In the genomic region with DNA sequence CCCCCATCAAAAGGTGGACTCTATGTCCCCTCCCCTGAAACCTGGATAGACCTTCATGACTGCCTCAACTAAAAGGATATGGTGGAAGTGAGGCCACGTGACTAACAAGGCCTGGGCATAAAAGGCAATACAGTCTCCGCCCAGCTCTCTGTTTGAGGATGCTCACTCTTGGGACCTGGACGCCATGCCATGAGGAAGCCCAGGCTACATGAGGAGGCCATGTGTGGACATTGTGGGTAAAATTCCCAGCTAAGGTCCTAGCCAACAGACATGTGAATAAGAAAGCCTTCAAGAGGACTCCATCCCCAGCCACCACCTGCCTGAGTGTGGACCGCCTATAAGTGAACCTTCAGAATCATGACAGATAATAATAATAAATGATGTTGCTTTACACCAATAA, we compare ENCODE assay signal across 6 cellular contexts. TPM values are rescaled to one million over a fixed set of nuclear protein-coding genes. Genes with fewer than 3 reads are reported as not detected.
"Had no signal": no experiment of that assay in that cellular context is flagged by ENCODE, and none has a peak within 500 bp of the region (broad histone marks: within the 10 kb centered on the region; RNA-seq: fewer than 3 reads in every experiment).

No MANE protein-coding gene starts in this region.

- H3K27ac ChIP-seq: GM23248 had no signal

- H2AFZ ChIP-seq: GM23248 had no signal

- FAIRE-seq: H54 had no signal

- H3K4me3 ChIP-seq: GM23248 had no signal

- H3K9ac ChIP-seq: GM23248 had no signal

- DNase-seq: GOT3 had no signal

RNA-seq across cellular contexts. Expression of gene ZNF334, which starts 7.2 kb away (rescaled TPM):
- polyA plus RNA-seq: IgD-negative memory B cell had no signal

RNA-seq across cellular contexts. Expression of gene OCSTAMP, which starts 29.9 kb away (rescaled TPM):
- total RNA-seq: GM23248, H9, HT-29 had no signal
- polyA plus RNA-seq: GM23248, IgD-negative memory B cell had no signal
